Comparison of ENCODE assay signal across 8 cellular contexts in the genomic region with DNA sequence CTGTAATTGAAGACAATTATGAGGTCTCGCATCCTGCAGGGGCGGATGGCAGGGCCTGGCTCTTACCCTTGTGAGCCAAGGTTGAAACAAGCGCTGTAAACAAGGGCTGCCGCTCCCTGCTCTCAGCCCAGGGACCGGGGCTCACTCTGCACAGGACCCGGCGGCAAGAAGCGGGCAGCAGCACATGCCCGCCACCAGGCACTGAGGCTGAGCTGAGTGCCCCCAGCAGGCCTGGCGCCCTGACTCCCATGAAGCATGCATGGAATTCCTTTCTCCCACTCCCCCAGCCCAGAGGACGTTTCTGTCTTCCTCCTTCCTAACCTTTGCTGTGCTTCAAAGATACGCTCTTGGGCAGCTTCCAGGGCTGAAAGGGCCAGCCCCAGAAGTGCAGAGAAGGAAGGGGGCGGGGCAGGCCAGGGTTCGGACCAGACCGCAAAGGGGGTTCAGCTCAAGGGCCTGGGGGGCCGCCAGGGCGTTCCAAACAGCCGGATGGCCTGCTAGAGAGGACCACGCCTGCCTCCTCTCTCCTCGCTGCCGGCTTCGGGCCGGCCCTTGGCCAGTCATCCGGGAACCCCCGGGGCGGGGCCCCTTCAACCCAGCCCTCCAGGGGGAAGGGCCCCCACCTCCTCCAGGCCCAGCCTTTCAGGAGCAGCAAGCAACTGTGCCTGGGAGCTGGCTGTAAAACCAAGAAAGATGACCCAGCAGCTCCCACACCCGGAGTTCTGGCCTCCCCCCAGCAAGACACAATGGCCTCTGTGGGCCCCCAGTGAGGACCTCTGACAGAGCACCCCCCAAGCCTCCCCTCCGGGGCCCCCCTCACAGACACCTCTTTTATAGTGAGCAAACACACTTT.
DNase-seq lines count a peak whose midpoint lies in the region; ATAC-seq, FAIRE-seq and TF ChIP-seq lines count a peak whose summit lies in the region.

No MANE protein-coding gene starts in this region.

- WGBS in K562 (ENCODE audit: insufficient coverage, low coverage, missing lambda C conversion rate): 3% methylated on average over 24 of the region's 28 CpGs
- WGBS in psoas muscle, 3 donors: 12 to 25% (median 14%) methylated on average over 20 to 28 of the region's 28 CpGs

- no peak; the same call in 1 of the 2 replicates for TF ChIP-seq EP300 in K562 (IDR thresholded peaks at IDR 0.05; ENCODE audit: low read length)

- TF ChIP-seq CTCF in K562 (IDR thresholded peaks at IDR 0.05 in 2 of 3, conservative IDR thresholded peaks at IDR 0.05 in 1 of 3; ENCODE audit: insufficient read depth in 2 of 3, low read depth in 1 of 3, low read length in 3 of 3) (0 out of 6 replicates have a peak, but pooled peaks of 1 of the 3 experiments have one; percentile 8), psoas muscle (IDR thresholded peaks at IDR 0.05) (no peak)

- TSS peak; percentile 65 for BruUV-seq in K562 (replicated peaks; lab: Mats Ljungman, UMichigan)

- CTCF ChIA-PET in K562 (lab: Yijun Ruan, JAX; ENCODE audit: low intra/inter-chr PET ratio): interaction anchor here (0.8 kb wide), 1 partner anchor 742 kb away, joined by 4 read pairs; no protein-coding TSS in a partner anchor

- 0 out of 4 replicates have a peak, but pooled peaks have one; percentile 16 to 23 for TF ChIP-seq RAD21 in K562 (CRISPR knock-in tag; conservative IDR thresholded peaks at IDR 0.05 in 1 of 2, IDR thresholded peaks at IDR 0.05 in 1 of 2)

- TF ChIP-seq POLR2A in K562 (conservative IDR thresholded peaks at IDR 0.05): peak; percentile 63; the same call in 1 of the 2 replicates

- H3K4me1 ChIP-seq in K562 (replicated peaks in 1 of 2; ENCODE audit: control insufficient read depth in 2 of 2, insufficient read depth in 2 of 2, low read length in 2 of 2) (peaks cover 51 to 85% of the 10 kb centered on the region in 2 experiments), psoas muscle (peaks cover 12% of the 10 kb centered on the region)

- peak overlapping the region; percentile 80 for H2AFZ ChIP-seq in K562 (ENCODE audit: low read depth, low read length)

- H3K4me3 ChIP-seq in K562 (peak overlapping the region; percentile 43), psoas muscle (peak overlapping the region; percentile 52)

- DNase-seq in COLO829 (ENCODE audit: low spot score) (peak; percentile 97), HuH-7.5 (ENCODE audit: low spot score) (peak; percentile 99), K562 (ENCODE audit: extremely low read depth in 1 of 4, low spot score in 3 of 4) (peak; percentile 96 to 98 (median 98)), hypothalamus (lab: John Stamatoyannopoulos, UW) (peak in 44 of 51 donors; percentile 35 to 88 (median 64)), psoas muscle (peak; percentile 88 to 91), SHP77 treated with DMSO at 0.1 percent for 48 hours (lab: John Stamatoyannopoulos, UW) (no peak)

- peaks cover 6% of the 10 kb centered on the region for H4K20me1 ChIP-seq in K562 (replicated peaks; ENCODE audit: control insufficient read depth, insufficient read depth, low read length)

- peaks cover 44% of the 10 kb centered on the region; the same call in 2 of the 3 replicates for H3K36me3 ChIP-seq in K562 (ENCODE audit: control insufficient read depth, insufficient read depth, low read length)
- H3K36me3 ChIP-seq in psoas muscle (ENCODE audit: insufficient read depth in 1 of 2, low read depth in 1 of 2): no peaks in the 10 kb centered on the region

- ATAC-seq in K562 (peak; percentile 97), psoas muscle (peak; percentile 72 to 87 (median 76)), HG03097 (IDR thresholded peaks at IDR 0.05; ENCODE audit: low FRiP score, unreplicated experiment) (no peak), GM19328 (IDR thresholded peaks at IDR 0.05; ENCODE audit: unreplicated experiment) (no peak)

- peak overlapping the region; percentile 83 for H3K4me2 ChIP-seq in K562 (ENCODE audit: insufficient read depth, low read length)

- peaks cover 85% of the 10 kb centered on the region for H3K79me2 ChIP-seq in K562 (ENCODE audit: control insufficient read depth, insufficient read depth, low read length)

- peak overlapping the region; percentile 71 to 91 for H3K9ac ChIP-seq in K562 (ENCODE audit: insufficient read depth in 1 of 2, low read depth in 2 of 2, low read length in 2 of 2)

- FAIRE-seq in K562 (lab: Jason Lieb, UNC): peak; percentile 96

- H3K27me3 ChIP-seq in K562 (ENCODE audit: control insufficient read depth in 2 of 2, insufficient read depth in 2 of 2, low read length in 2 of 2): no peaks in the 10 kb centered on the region
- H3K27me3 ChIP-seq in psoas muscle (ENCODE audit: insufficient read depth in 3 of 3, low read length in 2 of 3): peaks cover 0 to 10% (median 3%) of the 10 kb centered on the region in 3 donors

- POLR2A ChIA-PET in K562 (lab: Yijun Ruan, JAX): interaction anchor here (0.6 to 1.3 kb wide), 6 partner anchors 18 to 341 kb away, joined by 3 to 4 read pairs (median 3); no protein-coding TSS in a partner anchor

- H3K9me1 ChIP-seq in K562 (ENCODE audit: control insufficient read depth, insufficient read depth, low read length): no peaks in the 10 kb centered on the region

- H3K27ac ChIP-seq in K562 (ENCODE audit: extremely low read depth, low read depth, low read length): peak overlapping the region; percentile 83
- H3K27ac ChIP-seq in psoas muscle: peak overlapping the region; percentile 32

- in situ Hi-C loops in K562 (cut with MboI): no loop called here

- intact Hi-C loops in K562 (cut with micrococcal nuclease): no loop called here
- intact Hi-C loops in psoas muscle (cut with DNase I): no loop called here

- no peaks in the 10 kb centered on the region for H3K9me3 ChIP-seq in K562 (replicated peaks; ENCODE audit: control insufficient read depth, insufficient read depth, low read depth, low read length)
- no peaks in the 10 kb centered on the region for H3K9me3 ChIP-seq in psoas muscle

TF ChIP-seq in K562, 482 proteins besides CTCF, POLR2A, EP300 and RAD21 (continues in another document):
- no peak for TF ChIP-seq HMG20B (CRISPR knock-in tag; IDR thresholded peaks at IDR 0.05)
- peak; percentile 23; the same call in 1 of the 2 replicates for TF ChIP-seq HNRNPL (IDR thresholded peaks at IDR 0.05; ENCODE audit: low read depth, low read length)
- peak; percentile 28; the same call in 1 of the 2 replicates for TF ChIP-seq MYNN (IDR thresholded peaks at IDR 0.05)
- no peak for TF ChIP-seq MYNN (CRISPR knock-in tag; IDR thresholded peaks at IDR 0.05)
- TF ChIP-seq ZKSCAN3 (CRISPR knock-in tag; IDR thresholded peaks at IDR 0.05): no peak
- TF ChIP-seq, protein P1, sequence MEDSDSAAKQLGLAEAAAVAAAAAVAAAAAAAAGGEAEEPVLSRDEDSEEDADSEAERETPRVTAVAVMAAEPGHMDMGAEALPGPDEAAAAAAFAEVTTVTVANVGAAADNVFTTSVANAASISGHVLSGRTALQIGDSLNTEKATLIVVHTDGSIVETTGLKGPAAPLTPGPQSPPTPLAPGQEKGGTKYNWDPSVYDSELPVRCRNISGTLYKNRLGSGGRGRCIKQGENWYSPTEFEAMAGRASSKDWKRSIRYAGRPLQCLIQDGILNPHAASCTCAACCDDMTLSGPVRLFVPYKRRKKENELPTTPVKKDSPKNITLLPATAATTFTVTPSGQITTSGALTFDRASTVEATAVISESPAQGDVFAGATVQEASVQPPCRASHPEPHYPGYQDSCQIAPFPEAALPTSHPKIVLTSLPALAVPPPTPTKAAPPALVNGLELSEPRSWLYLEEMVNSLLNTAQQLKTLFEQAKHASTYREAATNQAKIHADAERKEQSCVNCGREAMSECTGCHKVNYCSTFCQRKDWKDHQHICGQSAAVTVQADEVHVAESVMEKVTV (CRISPR knock-in tag; IDR thresholded peaks at IDR 0.05): no peak
- no peak for TF ChIP-seq KDM1A (IDR thresholded peaks at IDR 0.05)
- no peak for TF ChIP-seq ZNF143 (CRISPR knock-in tag; IDR thresholded peaks at IDR 0.05)
- TF ChIP-seq TARDBP (IDR thresholded peaks at IDR 0.05): no peak
- TF ChIP-seq SMAD1 (IDR thresholded peaks at IDR 0.05; ENCODE audit: low read depth, low read length, partially characterized antibody): peak; percentile 9
- TF ChIP-seq, protein P2, sequence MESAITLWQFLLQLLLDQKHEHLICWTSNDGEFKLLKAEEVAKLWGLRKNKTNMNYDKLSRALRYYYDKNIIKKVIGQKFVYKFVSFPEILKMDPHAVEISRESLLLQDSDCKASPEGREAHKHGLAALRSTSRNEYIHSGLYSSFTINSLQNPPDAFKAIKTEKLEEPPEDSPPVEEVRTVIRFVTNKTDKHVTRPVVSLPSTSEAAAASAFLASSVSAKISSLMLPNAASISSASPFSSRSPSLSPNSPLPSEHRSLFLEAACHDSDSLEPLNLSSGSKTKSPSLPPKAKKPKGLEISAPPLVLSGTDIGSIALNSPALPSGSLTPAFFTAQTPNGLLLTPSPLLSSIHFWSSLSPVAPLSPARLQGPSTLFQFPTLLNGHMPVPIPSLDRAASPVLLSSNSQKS (CRISPR knock-in tag; IDR thresholded peaks at IDR 0.05): no peak
- TF ChIP-seq, protein P3, sequence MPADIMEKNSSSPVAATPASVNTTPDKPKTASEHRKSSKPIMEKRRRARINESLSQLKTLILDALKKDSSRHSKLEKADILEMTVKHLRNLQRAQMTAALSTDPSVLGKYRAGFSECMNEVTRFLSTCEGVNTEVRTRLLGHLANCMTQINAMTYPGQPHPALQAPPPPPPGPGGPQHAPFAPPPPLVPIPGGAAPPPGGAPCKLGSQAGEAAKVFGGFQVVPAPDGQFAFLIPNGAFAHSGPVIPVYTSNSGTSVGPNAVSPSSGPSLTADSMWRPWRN (IDR thresholded peaks at IDR 0.05; ENCODE audit: low read depth): no peak
- no peak for TF ChIP-seq NFRKB (IDR thresholded peaks at IDR 0.05; ENCODE audit: low read depth)
- TF ChIP-seq, protein P4, sequence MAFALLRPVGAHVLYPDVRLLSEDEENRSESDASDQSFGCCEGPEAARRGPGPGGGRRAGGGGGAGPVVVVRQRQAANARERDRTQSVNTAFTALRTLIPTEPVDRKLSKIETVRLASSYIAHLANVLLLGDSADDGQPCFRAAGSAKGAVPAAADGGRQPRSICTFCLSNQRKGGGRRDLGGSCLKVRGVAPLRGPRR (CRISPR knock-in tag; IDR thresholded peaks at IDR 0.05): no peak
- TF ChIP-seq, protein P5, sequence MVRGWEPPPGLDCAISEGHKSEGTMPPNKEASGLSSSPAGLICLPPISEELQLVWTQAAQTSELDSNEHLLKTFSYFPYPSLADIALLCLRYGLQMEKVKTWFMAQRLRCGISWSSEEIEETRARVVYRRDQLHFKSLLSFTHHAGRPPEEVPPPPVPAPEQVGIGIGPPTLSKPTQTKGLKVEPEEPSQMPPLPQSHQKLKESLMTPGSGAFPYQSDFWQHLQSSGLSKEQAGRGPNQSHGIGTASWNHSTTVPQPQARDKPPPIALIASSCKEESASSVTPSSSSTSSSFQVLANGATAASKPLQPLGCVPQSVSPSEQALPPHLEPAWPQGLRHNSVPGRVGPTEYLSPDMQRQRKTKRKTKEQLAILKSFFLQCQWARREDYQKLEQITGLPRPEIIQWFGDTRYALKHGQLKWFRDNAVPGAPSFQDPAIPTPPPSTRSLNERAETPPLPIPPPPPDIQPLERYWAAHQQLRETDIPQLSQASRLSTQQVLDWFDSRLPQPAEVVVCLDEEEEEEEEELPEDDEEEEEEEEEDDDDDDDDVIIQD (CRISPR knock-in tag; IDR thresholded peaks at IDR 0.05): no peak
- TF ChIP-seq TCF3 (CRISPR knock-in tag; IDR thresholded peaks at IDR 0.05): peak; percentile 58

Comparison
In these comparisons a context has a peak if more than half of its experiments do, and no peak if none do; other contexts are left out.
1. ATAC-seq: peak in K562 (single experiment) and psoas muscle (4 of 4); none in HG03097 (single experiment) and GM19328 (single experiment).